In genomic region chr2:163414121-163414520, GRCh38 we compare ENCODE assay signal across 8 cellular contexts.
"Had no signal": no experiment of that assay in that cellular context is flagged by ENCODE, and none has a peak within 500 bp of the region (broad histone marks: within the 10 kb centered on the region; RNA-seq: fewer than 3 reads in every experiment).

No MANE protein-coding gene starts in this region.

- H3K9ac ChIP-seq: KMS-11 had no signal

- FAIRE-seq: HepG2, HTR-8/SVneo, K562 had no signal

- H3K27ac ChIP-seq: HL-60, KMS-11 had no signal

- ATAC-seq: HepG2, K562 had no signal

- H3K4me2 ChIP-seq: KMS-11 had no signal

- H3K4me3 ChIP-seq: K562 had no signal

- DNase-seq: IMR-90, KBM-7, KG1 had no signal
